ENCODE assay signal across 1 cellular context in genomic region chr2:167945660-167946366, GRCh38.
TF ChIP-seq lines count a peak whose summit lies in the region.

No MANE protein-coding gene starts in this region.

TF ChIP-seq in K562, 482 proteins besides CTCF, POLR2A, EP300 and RAD21 (continued from another document and continues in another):
- TF ChIP-seq ZNF639 (CRISPR knock-in tag; conservative IDR thresholded peaks at IDR 0.05 in 1 of 2, IDR thresholded peaks at IDR 0.05 in 1 of 2): no peak; a peak in 1 of 4 replicates
- TF ChIP-seq IFI16 (CRISPR knock-in tag; IDR thresholded peaks at IDR 0.05): no peak
- no peak for TF ChIP-seq SMARCB1 (IDR thresholded peaks at IDR 0.05; ENCODE audit: insufficient read length, low read depth)
- TF ChIP-seq MLLT1 (IDR thresholded peaks at IDR 0.05): peak in 1 of 2 experiments; percentile 44; a peak in 1 of 4 replicates
- TF ChIP-seq NR1H2 (CRISPR knock-in tag; IDR thresholded peaks at IDR 0.05): 0 out of 2 replicates have a peak, but pooled peaks have one; percentile 21
- TF ChIP-seq ZNF354B (CRISPR knock-in tag; IDR thresholded peaks at IDR 0.05): no peak
- TF ChIP-seq KLF6 (CRISPR knock-in tag; IDR thresholded peaks at IDR 0.05; ENCODE audit: borderline replicate concordance): peak; percentile 6; the same call in 1 of the 2 replicates
- no peak for TF ChIP-seq XRCC3 (IDR thresholded peaks at IDR 0.05)
- no peak for TF ChIP-seq NKRF (IDR thresholded peaks at IDR 0.05; ENCODE audit: borderline replicate concordance)
- TF ChIP-seq THRB (CRISPR knock-in tag; conservative IDR thresholded peaks at IDR 0.05): 0 out of 2 replicates have a peak, but pooled peaks have one; percentile 65
- no peak for TF ChIP-seq PHF20 (IDR thresholded peaks at IDR 0.05; ENCODE audit: partially characterized antibody)
- peak; percentile 71 for TF ChIP-seq PRDM10 (IDR thresholded peaks at IDR 0.05; ENCODE audit: partially characterized antibody)
- TF ChIP-seq TSHZ1 (CRISPR knock-in tag; IDR thresholded peaks at IDR 0.05): no peak
- TF ChIP-seq PML (IDR thresholded peaks at IDR 0.05; ENCODE audit: low read length): no peak; the same call in 1 of the 2 replicates
- TF ChIP-seq BCL6 (CRISPR knock-in tag; IDR thresholded peaks at IDR 0.05): no peak
- peak; percentile 14 for TF ChIP-seq CXXC5 (CRISPR knock-in tag; IDR thresholded peaks at IDR 0.05)
- no peak for TF ChIP-seq POLR3G (IDR thresholded peaks at IDR 0.05; ENCODE audit: extremely low read depth, insufficient read length, insufficient replicate concordance)
- TF ChIP-seq THRAP3 (IDR thresholded peaks at IDR 0.05; ENCODE audit: borderline replicate concordance): no peak
- TF ChIP-seq MITF (IDR thresholded peaks at IDR 0.05): 0 out of 2 replicates have a peak, but pooled peaks have one; percentile 5
- peak; percentile 17 to 49; a peak in 1 of 4 replicates for TF ChIP-seq ARNT (IDR thresholded peaks at IDR 0.05)
- TF ChIP-seq ZNF133 (CRISPR knock-in tag; IDR thresholded peaks at IDR 0.05): no peak
- TF ChIP-seq HBP1 (CRISPR knock-in tag; IDR thresholded peaks at IDR 0.05): no peak
- no peak; the same call in 1 of the 2 replicates for TF ChIP-seq TEAD4 (IDR thresholded peaks at IDR 0.05; ENCODE audit: low read length)
- no peak for TF ChIP-seq TEAD4 (CRISPR knock-in tag; IDR thresholded peaks at IDR 0.05; ENCODE audit: borderline replicate concordance)
- TF ChIP-seq ATF1 (CRISPR knock-in tag; IDR thresholded peaks at IDR 0.05): no peak
- peak; percentile 85 for TF ChIP-seq ATF1 (tag; IDR thresholded peaks at IDR 0.05)
- TF ChIP-seq DEAF1 (CRISPR knock-in tag; IDR thresholded peaks at IDR 0.05): no peak
- no peak for TF ChIP-seq RBM34 (IDR thresholded peaks at IDR 0.05; ENCODE audit: borderline replicate concordance, insufficient read depth, low read length)
- no peak for TF ChIP-seq PPARD (CRISPR knock-in tag; IDR thresholded peaks at IDR 0.05)
- TF ChIP-seq CBFB (CRISPR knock-in tag; IDR thresholded peaks at IDR 0.05): no peak
- TF ChIP-seq ESRRA (IDR thresholded peaks at IDR 0.05; ENCODE audit: borderline replicate concordance, low read depth): peak; percentile 77
- TF ChIP-seq USF1 (CRISPR knock-in tag; IDR thresholded peaks at IDR 0.05): peak; percentile 61; the same call in 1 of the 2 replicates
- TF ChIP-seq ZEB2 (IDR thresholded peaks at IDR 0.05): 0 out of 2 replicates have a peak, but pooled peaks have one; percentile 23
- TF ChIP-seq CHD4 (IDR thresholded peaks at IDR 0.05; ENCODE audit: insufficient read depth, insufficient replicate concordance, low read depth, low read length, poor library complexity, severe bottlenecking): no peak
- no peak for TF ChIP-seq SRSF1 (IDR thresholded peaks at IDR 0.05; ENCODE audit: low read depth, low read length)
- TF ChIP-seq PCBP1 (IDR thresholded peaks at IDR 0.05; ENCODE audit: low read depth, low read length, poor library complexity, severe bottlenecking): no peak
- peak; percentile 70 for TF ChIP-seq ZKSCAN8 (CRISPR knock-in tag; IDR thresholded peaks at IDR 0.05)
- TF ChIP-seq NR2C1 (IDR thresholded peaks at IDR 0.05): peak; percentile 25; the same call in 1 of the 2 replicates
- TF ChIP-seq NR2C1 (tag; IDR thresholded peaks at IDR 0.05): peak; percentile 52; the same call in 1 of the 2 replicates
- TF ChIP-seq TRIM28 (IDR thresholded peaks at IDR 0.05): peak; percentile 54; the same call in 1 of the 2 replicates
- TF ChIP-seq MTA3 (IDR thresholded peaks at IDR 0.05; ENCODE audit: borderline replicate concordance): no peak
- no peak for TF ChIP-seq SIRT6 (IDR thresholded peaks at IDR 0.05; ENCODE audit: low read depth, low read length)
